In the genomic region with DNA sequence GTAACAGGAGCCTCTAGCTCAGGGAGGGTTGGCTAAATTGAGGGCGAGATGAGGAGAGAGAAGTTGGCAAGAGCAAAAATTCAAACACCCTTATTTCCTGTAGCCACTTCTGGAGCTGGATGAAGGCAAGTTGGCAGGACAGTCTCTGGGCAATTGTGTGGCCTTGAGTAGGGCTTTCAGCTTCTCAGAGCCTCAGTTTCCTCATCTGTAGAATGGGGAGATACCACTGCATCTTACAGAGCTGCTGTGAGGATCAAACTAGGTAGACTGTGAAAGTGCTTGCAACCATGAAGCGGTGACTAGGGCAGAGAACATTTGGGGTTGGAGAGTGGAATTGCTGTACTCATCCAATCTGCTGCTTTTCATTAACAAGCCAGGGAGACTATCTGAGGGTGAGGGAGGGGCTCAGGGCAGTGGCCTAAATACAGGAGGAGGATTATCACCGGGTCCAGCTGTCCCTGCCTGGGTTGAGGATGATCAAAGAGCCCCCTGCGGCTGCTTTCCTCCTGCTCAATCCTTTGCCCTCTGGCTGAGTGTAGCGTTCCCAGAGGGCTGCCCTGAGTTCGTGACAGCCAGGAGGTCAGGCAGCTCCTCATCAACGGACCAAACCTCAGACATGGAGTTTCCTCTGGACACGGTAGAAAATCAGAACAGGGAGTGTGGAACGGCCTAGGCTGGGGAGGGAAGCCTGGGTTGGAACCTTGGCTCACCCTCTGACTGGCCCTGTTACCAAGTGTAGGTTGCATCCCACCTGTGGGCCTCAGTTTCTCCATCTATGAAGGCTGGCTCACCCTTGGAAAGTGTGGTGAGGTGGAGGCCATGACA, we compare ENCODE assay signal across 23 cellular contexts. TPM values are rescaled to one million over a fixed set of nuclear protein-coding genes. Genes with fewer than 3 reads are reported as not detected.
"Had no signal": no experiment of that assay in that cellular context is flagged by ENCODE, and none has a peak within 500 bp of the region (broad histone marks: within the 10 kb centered on the region; RNA-seq: fewer than 3 reads in every experiment).

No MANE protein-coding gene starts in this region.

- H3K4me1 Mint-ChIP-seq: memory B cell had no signal

- H3K36me3 ChIP-seq: adrenal gland, colonic mucosa, left ventricle myocardium inferior, thyroid gland, uterus had no signal

- H3K4me1 ChIP-seq: colonic mucosa, uterus had no signal

- DNase-seq: activated CD4-positive, alpha-beta T cell treated with anti-CD3 and anti-CD28 coated beads for 4 hours; activated CD8-positive, alpha-beta T cell treated with anti-CD3 and anti-CD28 coated beads, Interleukin-2, amount 10 ng/mL, durations not matched to agents 7 days and 5 days; activated T-cell treated with anti-CD3 and anti-CD28 coated beads for 4 hours; central memory CD4-positive, alpha-beta T cell; colonic mucosa; islet precursor cell; left ventricle myocardium inferior; stimulated activated CD4-positive, alpha-beta T cell treated with anti-CD3 and anti-CD28 coated beads, Interleukin-12 subunit alpha, Interleukin-12 subunit beta, amount 100 ng/mL, for 4 hours; stimulated activated CD4-positive, alpha-beta T cell treated with anti-CD3 and anti-CD28 coated beads, Interleukin-2, amount 100 ng/mL, for 48 hours; thyroid gland; uterus had no signal

- H3K4me3 ChIP-seq: adrenal gland, colonic mucosa, left ventricle myocardium inferior, thyroid gland, uterus had no signal

- H3K27ac Mint-ChIP-seq: activated CD8-positive, alpha-beta T cell treated with anti-CD3 and anti-CD28 coated beads, Interleukin-2, amount 10 ng/mL, durations not matched to agents 7 days and 5 days; activated naive CD4-positive, alpha-beta T cell treated with anti-CD3 and anti-CD28 coated beads, Interleukin-2, amount 50 U/mL, for 24 hours; activated T-helper 17 cell treated with anti-CD3 and anti-CD28 coated beads, Interleukin-2, amount 50 U/mL, for 72 hours; memory B cell; stimulated activated memory B cell treated with anti-CD40 and anti-IgM and Interleukin-4, amounts not matched to agents 10 μg/mL and 1 μg/mL and 100 μg/mL, for 72 hours; WTC11 had no signal

- H3K27me3 ChIP-seq: adrenal gland, colonic mucosa, thyroid gland, uterus had no signal

- H3K9me3 ChIP-seq: adrenal gland, colonic mucosa, thyroid gland, uterus had no signal

- H3K4me3 Mint-ChIP-seq: activated CD8-positive, alpha-beta T cell treated with anti-CD3 and anti-CD28 coated beads, Interleukin-2, amount 10 ng/mL, durations not matched to agents 7 days and 5 days; activated naive CD4-positive, alpha-beta T cell treated with anti-CD3 and anti-CD28 coated beads, Interleukin-2, amount 50 U/mL, for 24 hours; activated T-helper 17 cell treated with anti-CD3 and anti-CD28 coated beads, Interleukin-2, amount 50 U/mL, for 72 hours; memory B cell; natural killer cell treated with Interleukin-12 subunit alpha and Interleukin-12 subunit beta and Interleukin-15 and Interleukin-18, amount 100 ng/mL, for 72 hours; stimulated activated memory B cell treated with anti-CD40 and anti-IgM and Interleukin-4, amounts not matched to agents 10 μg/mL and 1 μg/mL and 100 μg/mL, for 72 hours; WTC11 had no signal

- H3K9me3 Mint-ChIP-seq: activated naive CD4-positive, alpha-beta T cell treated with anti-CD3 and anti-CD28 coated beads, Interleukin-2, amount 50 U/mL, for 24 hours; activated T-helper 17 cell treated with anti-CD3 and anti-CD28 coated beads, Interleukin-2, amount 50 U/mL, for 72 hours; natural killer cell treated with Interleukin-12 subunit alpha and Interleukin-12 subunit beta and Interleukin-15 and Interleukin-18, amount 100 ng/mL, for 72 hours; WTC11 had no signal

- H3K36me3 Mint-ChIP-seq: activated naive CD4-positive, alpha-beta T cell treated with anti-CD3 and anti-CD28 coated beads, Interleukin-2, amount 50 U/mL, for 24 hours; memory B cell; natural killer cell treated with Interleukin-12 subunit alpha and Interleukin-12 subunit beta and Interleukin-15 and Interleukin-18, amount 100 ng/mL, for 72 hours; stimulated activated memory B cell treated with anti-CD40 and anti-IgM and Interleukin-4, amounts not matched to agents 10 μg/mL and 1 μg/mL and 100 μg/mL, for 72 hours; WTC11 had no signal

- ATAC-seq: activated CD8-positive, alpha-beta T cell treated with anti-CD3 and anti-CD28 coated beads, Interleukin-2, amount 10 ng/mL, durations not matched to agents 7 days and 5 days; activated T-helper 17 cell treated with anti-CD3 and anti-CD28 coated beads, Interleukin-2, amount 50 U/mL, for 72 hours; esophagus mucosa; SK-N-SH treated with all-trans-retinoic acid at 6 μM for 48 hours; stimulated activated memory B cell treated with anti-CD40 and anti-IgM and Interleukin-4, amounts not matched to agents 10 μg/mL and 1 μg/mL and 100 μg/mL, for 72 hours; WTC11 had no signal

- H3K27me3 Mint-ChIP-seq: activated naive CD4-positive, alpha-beta T cell treated with anti-CD3 and anti-CD28 coated beads, Interleukin-2, amount 50 U/mL, for 24 hours had no signal

- H3K27ac ChIP-seq: adrenal gland, colonic mucosa, left ventricle myocardium inferior, thyroid gland, uterus had no signal

RNA-seq across cellular contexts. Expression of a gene that starts 23.7 kb away (rescaled TPM):
- total RNA-seq: activated CD8-positive, alpha-beta T cell treated with anti-CD3 and anti-CD28 coated beads, Interleukin-2, amount 10 ng/mL, durations not matched to agents 7 days and 5 days; activated T-helper 17 cell treated with anti-CD3 and anti-CD28 coated beads, Interleukin-2, amount 50 U/mL, for 72 hours; colonic mucosa; esophagus mucosa; left ventricle myocardium inferior; natural killer cell treated with Interleukin-12 subunit alpha and Interleukin-12 subunit beta and Interleukin-15 and Interleukin-18, amount 100 ng/mL, for 72 hours; omental fat pad; pulmonary artery endothelial cell; T-helper 1 cell treated with Interleukin-12 subunit alpha and Interleukin-12 subunit beta and Interleukin-4 antibody, amounts not matched to agents 30 ng/mL and 1 ng/mL, for 36 hours; WTC11 had no signal
